ENCODE assay signal across 8 cellular contexts in the genomic region with DNA sequence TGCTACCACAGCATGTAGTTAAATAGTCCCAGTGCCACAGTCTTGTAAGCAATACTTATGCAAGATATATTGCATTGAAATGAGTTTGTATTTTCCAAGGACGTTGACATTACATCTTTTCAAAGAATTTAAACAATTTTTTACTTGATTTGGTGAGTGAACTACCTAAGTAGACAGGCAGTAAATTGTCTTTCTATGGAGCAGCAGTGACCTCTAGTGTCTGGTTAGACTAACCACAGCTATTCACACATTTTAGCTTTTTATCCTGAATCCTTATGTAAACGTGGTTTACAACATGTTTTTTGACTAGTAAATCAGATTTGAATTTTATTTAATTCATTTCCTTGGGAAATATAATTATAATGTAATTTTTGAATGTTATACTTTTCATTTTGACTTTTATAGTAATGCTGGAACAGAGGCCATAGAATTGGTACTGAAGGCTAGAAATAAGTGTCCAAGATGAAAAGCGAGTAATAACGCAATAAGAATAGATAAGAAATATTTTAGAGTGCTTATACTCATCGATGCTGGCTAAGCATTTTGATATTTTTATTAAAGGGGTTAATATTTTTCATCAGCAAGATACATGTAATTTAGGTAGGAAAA. TPM values are rescaled to one million over a fixed set of nuclear protein-coding genes. Genes with fewer than 3 reads are reported as not detected.
DNase-seq lines count a peak whose midpoint lies in the region; ATAC-seq and TF ChIP-seq lines count a peak whose summit lies in the region.

No MANE protein-coding gene starts in this region.

- H3K36me3 ChIP-seq in NT2/D1 (ENCODE audit: insufficient read depth, insufficient read length, low read length) (no peaks in the 10 kb centered on the region), mucosa of descending colon (ENCODE audit: low read depth) (no peaks in the 10 kb centered on the region)

- H3K4me3 ChIP-seq in NT2/D1 (ENCODE audit: insufficient read length, low read depth): no peak overlapping the region
- no peak overlapping the region for H3K4me3 ChIP-seq in coronary artery
- no peak overlapping the region for H3K4me3 ChIP-seq in mucosa of descending colon

- H3K27ac ChIP-seq in coronary artery: no peak overlapping the region

- TF ChIP-seq CTCF in coronary artery (IDR thresholded peaks at IDR 0.05) (peak; percentile 37), mucosa of descending colon (IDR thresholded peaks at IDR 0.05) (peak; percentile 47)

- H3K27me3 ChIP-seq in NT2/D1 (ENCODE audit: insufficient read depth, insufficient read length): peaks cover 7% of the 10 kb centered on the region

- no peak overlapping the region for H3K9ac ChIP-seq in NT2/D1 (ENCODE audit: insufficient read length, low read depth)

- intact Hi-C loops in mucosa of descending colon (cut with DNase I, micrococcal nuclease): no loop called here

- ATAC-seq in GM19043 (IDR thresholded peaks at IDR 0.05; ENCODE audit: low read depth, unreplicated experiment): peak; percentile 65
- ATAC-seq in HG03432 (IDR thresholded peaks at IDR 0.05; ENCODE audit: unreplicated experiment): peak; percentile 78
- ATAC-seq in mucosa of descending colon: peak; percentile 53
- no peak for ATAC-seq in stimulated activated naive CD8-positive, alpha-beta T cell treated with anti-CD3 and anti-CD28 coated beads, Interleukin-15, Interleukin-2, amounts not matched to agents 100 U/mL and 50 U/mL, for 24 hours

- peak; percentile 55 for DNase-seq in DMS 273 (lab: John Stamatoyannopoulos, UW; ENCODE audit: unreplicated experiment)
- DNase-seq in NT2/D1 (ENCODE audit: low read depth, low spot score): peak; percentile 30
- no peak for DNase-seq in coronary artery (ENCODE audit: low spot score)
- DNase-seq in mucosa of descending colon: peak in 1 of 3 donors; percentile 17
- DNase-seq in ureter (ENCODE audit: low spot score): no peak
- no peak for DNase-seq in stimulated activated naive CD8-positive, alpha-beta T cell treated with anti-CD3 and anti-CD28 coated beads, Interleukin-15, Interleukin-2, amounts not matched to agents 100 U/mL and 50 U/mL, for 24 hours

- H3K4me1 ChIP-seq in NT2/D1 (ENCODE audit: insufficient read depth, insufficient read length) (no peaks in the 10 kb centered on the region), mucosa of descending colon (ENCODE audit: low read depth) (no peaks in the 10 kb centered on the region)

- H3K9me3 ChIP-seq in NT2/D1 (ENCODE audit: insufficient read depth, low read length) (no peaks in the 10 kb centered on the region), mucosa of descending colon (no peaks in the 10 kb centered on the region)

RNA-seq across cellular contexts. Expression of gene LRRTM3, which starts 5.6 kb away (rescaled TPM):
- total RNA-seq in mucosa of descending colon: under 1 TPM in 2 of 3 donors, not detected in 1; 0.09 to 0.16 TPM
- 0.13 TPM for total RNA-seq in ureter

Comparison
In these comparisons a context has a peak if more than half of its experiments do, and no peak if none do; other contexts are left out.
1. DNase-seq: peak in DMS 273 (single experiment) and NT2/D1 (single experiment); none in coronary artery (single experiment), ureter (single experiment) and stimulated activated naive CD8-positive, alpha-beta T cell treated with anti-CD3 and anti-CD28 coated beads, Interleukin-15, Interleukin-2, amounts not matched to agents 100 U/mL and 50 U/mL, for 24 hours (single experiment).